In the genomic region with DNA sequence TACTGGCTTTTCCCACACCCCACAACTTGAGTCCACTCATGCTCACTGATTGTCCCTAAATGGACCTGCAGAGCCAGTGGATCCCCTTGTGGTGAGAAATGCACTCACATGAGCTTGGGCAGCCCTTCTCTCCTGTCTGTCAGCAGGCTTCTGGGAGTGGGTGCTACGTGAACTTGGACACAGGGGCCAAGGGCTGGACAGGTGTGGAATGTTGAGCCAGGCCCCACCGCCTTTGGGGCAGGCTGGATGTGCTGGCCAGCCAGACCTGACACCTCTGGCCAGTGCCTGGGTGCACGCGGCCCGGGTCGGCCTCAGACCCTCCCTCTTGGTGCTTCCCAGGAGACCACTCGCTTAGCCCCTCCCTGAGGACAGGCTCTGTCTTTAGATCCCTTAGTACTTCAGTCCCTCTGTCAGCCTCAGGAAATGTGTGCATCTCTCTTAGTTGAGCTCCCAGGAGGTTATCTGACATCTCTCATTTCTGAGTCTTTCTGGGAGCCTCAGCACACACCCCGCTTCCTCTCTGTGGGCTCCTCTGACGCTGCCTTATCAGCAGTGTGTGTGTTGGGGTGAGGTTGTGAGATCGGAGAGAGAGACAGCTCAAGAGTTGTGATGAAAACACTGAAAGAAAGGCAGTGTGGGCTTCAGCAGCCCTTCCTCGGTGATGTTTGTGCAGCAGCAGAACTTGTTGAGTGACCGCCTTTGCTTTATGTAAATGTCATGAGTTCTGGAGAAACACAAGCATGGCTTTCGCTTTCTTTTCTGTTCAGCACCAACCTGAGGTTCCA, we compare ENCODE assay signal across 1 cellular context.
TF ChIP-seq lines count a peak whose summit lies in the region.

No MANE protein-coding gene starts in this region.

TF ChIP-seq in H1, 55 proteins besides CTCF, POLR2A, EP300 and RAD21 (continued from another document):
- TF ChIP-seq POU5F1 (IDR thresholded peaks at IDR 0.05; ENCODE audit: low read depth, low read length) (no peak), EZH2 (IDR thresholded peaks at IDR 0.05; ENCODE audit: low read depth, low read length, severe bottlenecking) (no peak), KDM4A (IDR thresholded peaks at IDR 0.05; ENCODE audit: low read depth, low read length, severe bottlenecking) (no peak), YY1 (IDR thresholded peaks at IDR 0.05; ENCODE audit: low read depth, low read length) (no peak), SIN3A (conservative IDR thresholded peaks at IDR 0.05 in 1 of 2, IDR thresholded peaks at IDR 0.05 in 1 of 2; ENCODE audit: low read depth in 1 of 2, low read length in 2 of 2) (no peak), KDM1A (IDR thresholded peaks at IDR 0.05; ENCODE audit: borderline replicate concordance, low read length) (no peak), JUN (IDR thresholded peaks at IDR 0.05; ENCODE audit: low read depth, low read length) (no peak)
